In the genomic region with DNA sequence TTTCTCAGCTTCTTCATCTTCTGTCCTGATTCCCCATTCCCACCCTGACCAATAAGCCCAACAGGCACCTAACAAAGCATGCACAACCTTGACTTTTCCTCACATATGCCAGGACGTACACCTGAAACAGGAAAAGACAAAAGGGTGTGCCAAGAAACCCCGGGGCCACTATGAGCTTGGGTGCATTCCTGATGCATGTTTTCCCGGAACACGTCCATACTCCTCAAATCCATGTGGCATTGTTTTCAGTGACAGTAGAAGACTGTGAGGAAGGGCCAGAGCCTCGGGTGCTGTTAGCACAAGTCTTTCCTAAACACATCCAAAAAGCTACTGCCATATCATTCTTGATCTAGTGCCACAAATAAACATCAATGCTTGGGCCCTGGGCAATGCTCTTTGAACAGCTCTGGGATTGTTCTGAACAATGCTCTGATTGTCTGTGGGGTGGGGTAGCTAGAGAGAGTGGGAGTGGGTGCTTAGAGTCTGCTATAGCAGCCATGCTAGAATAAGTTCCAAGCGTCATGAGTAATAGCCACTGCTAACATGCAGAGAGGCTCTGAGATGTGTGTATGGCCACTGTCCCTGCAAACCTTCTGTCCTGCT, we compare ENCODE assay signal across 23 cellular contexts.
"Had no signal": no experiment of that assay in that cellular context is flagged by ENCODE, and none has a peak within 500 bp of the region (broad histone marks: within the 10 kb centered on the region; RNA-seq: fewer than 3 reads in every experiment).

No MANE protein-coding gene starts in this region.

- FAIRE-seq: endometrium, TTC549 had no signal

- H3K36me3 ChIP-seq: gastrocnemius medialis, spleen, WERI-Rb-1 had no signal

- H3K27ac ChIP-seq: body of pancreas, gastrocnemius medialis, spleen, testis, WERI-Rb-1 had no signal

- H3K4me3 ChIP-seq: body of pancreas, gastrocnemius medialis, spleen, testis had no signal

- ATAC-seq: body of pancreas, gastrocnemius medialis, left cardiac atrium, T-cell had no signal

- H3K4me1 ChIP-seq: gastrocnemius medialis, spleen, testis had no signal

- H3K27me3 ChIP-seq: body of pancreas, gastrocnemius medialis, spleen, testis had no signal

- DNase-seq: activated CD4-positive, alpha-beta T cell treated with anti-CD3 and anti-CD28 coated beads, Interleukin-2, amount 10 ng/mL, durations not matched to agents 7 days and 5 days; activated CD4-positive, CD25-positive, alpha-beta regulatory T cell treated with anti-CD3 and anti-CD28 coated beads, Interleukin-2, amount 50 U/mL, for 72 hours; activated gamma-delta T cell treated with Interleukin-2 at 50 U/mL for 16 hours; activated T-cell treated with anti-CD3 and anti-CD28 coated beads, Interleukin-2, amount 50 U/mL, for 1 hour; body of pancreas; effector CD4-positive, alpha-beta T cell; gastrocnemius medialis; head of caudate nucleus; hypothalamus; left cardiac atrium; mesendoderm; naive B cell; occipital lobe; posterior cingulate gyrus; retina; spleen; stimulated activated CD4-positive, alpha-beta T cell treated with anti-CD3 and anti-CD28 coated beads, Interleukin-4, amount 100 ng/mL, for 1 hour; stimulated activated naive CD4-positive, alpha-beta T cell; T-cell; testis; WERI-Rb-1 had no signal

- H3K9me3 ChIP-seq: body of pancreas, gastrocnemius medialis, spleen, testis had no signal
